ENCODE assay signal across 8 cellular contexts in the genomic region with DNA sequence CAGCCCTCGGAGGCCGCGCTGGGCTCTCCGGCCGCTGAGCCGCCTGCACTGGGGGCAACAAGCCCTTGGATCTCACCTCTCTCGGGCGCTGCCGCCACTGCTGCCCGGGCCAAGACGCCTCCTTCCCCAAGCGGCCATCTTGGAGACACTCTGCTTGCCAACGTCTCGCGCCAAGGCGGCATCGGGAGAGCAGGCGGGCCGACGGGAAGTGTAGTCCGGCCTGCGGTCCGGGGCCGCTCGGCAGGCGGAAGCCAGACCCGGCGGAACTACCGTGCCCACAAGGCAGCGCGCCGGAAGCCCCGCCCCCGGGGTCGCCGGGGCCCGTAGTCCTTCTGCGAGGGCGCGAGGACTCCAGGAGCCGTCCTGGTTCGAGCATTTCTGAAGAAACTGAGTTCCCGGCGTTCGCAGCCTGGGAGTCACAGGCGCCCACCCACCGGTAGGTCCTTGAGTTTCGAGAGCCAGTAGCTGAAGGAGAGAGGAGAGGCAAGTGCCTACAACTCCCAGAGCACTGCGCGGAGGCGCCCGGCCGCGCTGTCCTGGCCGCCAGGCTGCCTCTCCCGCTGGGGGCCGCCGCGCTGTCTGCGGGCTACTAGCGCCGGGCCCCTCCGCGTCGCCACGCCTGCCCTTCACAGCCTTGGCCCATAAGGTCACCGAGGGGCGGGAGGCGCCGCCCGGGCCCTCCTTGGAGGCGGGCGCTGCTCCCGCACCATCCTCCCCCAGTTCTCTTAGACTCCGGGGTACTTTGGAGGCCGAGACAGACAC. TPM values are rescaled to one million over a fixed set of nuclear protein-coding genes. Genes with fewer than 3 reads are reported as not detected.
DNase-seq lines count a peak whose midpoint lies in the region; ATAC-seq and TF ChIP-seq lines count a peak whose summit lies in the region.

A gene with protein sequence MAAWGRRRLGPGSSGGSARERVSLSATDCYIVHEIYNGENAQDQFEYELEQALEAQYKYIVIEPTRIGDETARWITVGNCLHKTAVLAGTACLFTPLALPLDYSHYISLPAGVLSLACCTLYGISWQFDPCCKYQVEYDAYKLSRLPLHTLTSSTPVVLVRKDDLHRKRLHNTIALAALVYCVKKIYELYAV (minus strand): TSS at position 147 of the 762 bp plus-strand sequence. CDS start 9 bp downstream, at position 138.

- H3K27ac ChIP-seq in H9 (ENCODE audit: insufficient read length, low read depth, low read length), result peak within 1 kb of the TSS; percentile 49

- no peak within 1 kb of the TSS for H4K91ac ChIP-seq in H9 (ENCODE audit: insufficient read length, low read depth, low read length)

- H3K27ac Mint-ChIP-seq in H9 (peak within 1 kb of the TSS; percentile 99), nephron (peak within 1 kb of the TSS; percentile 93 to 96 (median 93))

- in situ Hi-C loops in G401 (cut with HindIII; ENCODE audit: low sequenced_read_pairs), result no loop called here

- no peak within 1 kb of the TSS for H4K5ac ChIP-seq in H9 (ENCODE audit: insufficient read length, low read depth, low read length)

- no peak within 1 kb of the TSS for H2AFZ ChIP-seq in H9 (ENCODE audit: low read length)

- peak within 1 kb of the TSS; percentile 95 for H3K9ac ChIP-seq in H9 (ENCODE audit: extremely low read depth, insufficient read length, low read length)

- H3K4me3 Mint-ChIP-seq in H9 (peak within 1 kb of the TSS; percentile 93 to 97), nephron (peak within 1 kb of the TSS; percentile 91 to 96 (median 92))

- no peak within 1 kb of the TSS for H3K56ac ChIP-seq in H9 (ENCODE audit: insufficient read length, low read depth, low read length)

- H3K18ac ChIP-seq in H9 (ENCODE audit: insufficient read length, low read depth, low read length), result peak within 1 kb of the TSS; percentile 96

- no peak within 1 kb of the TSS for H3K4ac ChIP-seq in H9 (ENCODE audit: low read depth, low read length)

- WGBS in H9 (ENCODE audit: extremely low coverage, insufficient read length, low lambda C conversion rate), result no CpG with 5 or more reads among the region's 76 CpGs

- no peaks in the 10 kb centered on the region for H3K9me3 ChIP-seq in H9 (ENCODE audit: control insufficient read depth, low read depth, low read length)

- no peak within 1 kb of the TSS for H3T11ph ChIP-seq in H9 (ENCODE audit: low read length)

- peak within 1 kb of the TSS; percentile 80 for H2BK120ac ChIP-seq in H9 (ENCODE audit: low read depth, low read length, poor library complexity, severe bottlenecking)

- H3K27me3 ChIP-seq in H9 (ENCODE audit: insufficient read depth, low read length), result no peaks in the 10 kb centered on the region

- DNase-seq in G401 (ENCODE audit: low spot score), result peak; percentile 95
- peak; percentile 98 for DNase-seq in H9
- DNase-seq in M059J (ENCODE audit: low read depth), result peak; percentile 93
- DNase-seq in SHP77 (lab: John Stamatoyannopoulos, UW), result peak; percentile 98 to 99
- peak; percentile 92 for DNase-seq in activated effector memory CD4-positive, alpha-beta T cell treated with Interleukin-2 at 50 U/mL for 16 hours
- peak; percentile 96 for DNase-seq in fibroblast of pulmonary artery (ENCODE audit: low read depth)
- peak; percentile 97 for DNase-seq in stimulated activated naive CD8-positive, alpha-beta T cell treated with anti-CD3 and anti-CD28 coated beads, Interleukin-15, Interleukin-2, amounts not matched to agents 100 U/mL and 50 U/mL, for 24 hours

- H3K23me2 ChIP-seq in H9 (ENCODE audit: insufficient read length, low read depth, low read length, poor library complexity, severe bottlenecking), result peaks cover 17% of the 10 kb centered on the region

- peak within 1 kb of the TSS; percentile 95 for H3K14ac ChIP-seq in H9 (ENCODE audit: insufficient read depth, low read length)

- H3K79me2 ChIP-seq in H9 (ENCODE audit: insufficient read depth, low read length), result peaks cover 43% of the 10 kb centered on the region

- no peak for TF ChIP-seq CTCF in H9 (conservative IDR thresholded peaks at IDR 0.05)
- TF ChIP-seq CTCF in fibroblast of pulmonary artery (IDR thresholded peaks at IDR 0.05; ENCODE audit: low read length, missing control alignments), result no peak
- TF ChIP-seq CTCF in nephron (IDR thresholded peaks at IDR 0.05; ENCODE audit: unreplicated experiment in 3 of 3), result peak in 1 of 3 experiments; percentile 27

- H3K4me1 Mint-ChIP-seq in H9 (peaks cover 46 to 48% of the 10 kb centered on the region in 2 experiments), nephron (peaks cover 58% of the 10 kb centered on the region)

- H3K36me3 Mint-ChIP-seq in H9 (ENCODE audit: insufficient read depth in 1 of 3, low read depth in 3 of 3) (peaks cover 6 to 19% (median 6%) of the 10 kb centered on the region in 3 experiments; a peak in 5 of 7 replicates), nephron (ENCODE audit: low read depth) (peaks cover 5% of the 10 kb centered on the region)

- peak; percentile 95 for ATAC-seq in stimulated activated naive CD8-positive, alpha-beta T cell treated with anti-CD3 and anti-CD28 coated beads, Interleukin-15, Interleukin-2, amounts not matched to agents 100 U/mL and 50 U/mL, for 24 hours

- peaks cover 2% of the 10 kb centered on the region; the same call in 1 of the 2 replicates for H3K4me1 ChIP-seq in H9 (ENCODE audit: insufficient read depth, low read length)

- peak within 1 kb of the TSS; percentile 97 for H3K4me2 ChIP-seq in H9 (ENCODE audit: insufficient read depth, insufficient read length, low read length)

- H2BK12ac ChIP-seq in H9 (ENCODE audit: insufficient read length, low read depth, low read length), result no peak within 1 kb of the TSS

- H2BK15ac ChIP-seq in H9 (ENCODE audit: low read depth, low read length), result no peak within 1 kb of the TSS

- peaks cover 4% of the 10 kb centered on the region for H3K79me1 ChIP-seq in H9 (ENCODE audit: insufficient read depth, low read depth, low read length, poor library complexity, severe bottlenecking)

- no peak within 1 kb of the TSS for H2BK20ac ChIP-seq in H9 (ENCODE audit: low read depth, low read length, poor library complexity, severe bottlenecking)

- peak within 1 kb of the TSS; percentile 95 for H3K4me3 ChIP-seq in fibroblast of pulmonary artery (replicated peaks; ENCODE audit: low read depth, low read length)

- peak within 1 kb of the TSS; percentile 43 for H2BK5ac ChIP-seq in H9 (ENCODE audit: insufficient read length, low read length)

- H2AK5ac ChIP-seq in H9 (ENCODE audit: insufficient read length, low read length), result no peak within 1 kb of the TSS

- no peak within 1 kb of the TSS for H4K8ac ChIP-seq in H9 (replicated peaks; ENCODE audit: insufficient read length, low read depth, low read length)

- H3K9me3 Mint-ChIP-seq in H9, result no peaks in the 10 kb centered on the region
- no peaks in the 10 kb centered on the region for H3K9me3 Mint-ChIP-seq in nephron

- H3K23ac ChIP-seq in H9 (ENCODE audit: insufficient read length, low read depth, low read length), result no peak within 1 kb of the TSS

- H3K27me3 Mint-ChIP-seq in H9 (ENCODE audit: low read depth) (no peaks in the 10 kb centered on the region; the same call in 1 of the 2 replicates), nephron (ENCODE audit: low read depth) (no peaks in the 10 kb centered on the region)

- H4K20me1 ChIP-seq in H9 (ENCODE audit: control insufficient read depth, insufficient read depth, insufficient read length), result peaks cover 3% of the 10 kb centered on the region

RNA-seq across cellular contexts. Expression of the gene that starts here (rescaled TPM):
- 31.2 and 34.4 TPM in 2 replicates for total RNA-seq in G401 (2014; rRNA removed; shearing (Covaris generic))
- 32.5 and 34.3 TPM in 2 replicates for total RNA-seq in H9 (2021)
- total RNA-seq in M059J (2014; rRNA removed; shearing (Covaris generic)), result 29.9 and 33.9 TPM in 2 replicates

Comparison
In these comparisons a context has a peak if more than half of its experiments do, and no peak if none do; other contexts are left out.
1. Peak in every context shown above with its lines: DNase-seq, ATAC-seq, H3K4me3 ChIP-seq and H3K27ac ChIP-seq.